Comparison of ENCODE assay signal across 1 cellular context in genomic region chr18:9403795-9404564, GRCh38.
TF ChIP-seq lines count a peak whose summit lies in the region.

No MANE protein-coding gene starts in this region.

TF ChIP-seq in GM23338, 12 proteins besides CTCF, POLR2A, EP300 and RAD21 (continued from another document):
- TF ChIP-seq ETS1 (IDR thresholded peaks at IDR 0.05) = no peak
